Comparison of ENCODE assay signal across 24 cellular contexts in the genomic region with DNA sequence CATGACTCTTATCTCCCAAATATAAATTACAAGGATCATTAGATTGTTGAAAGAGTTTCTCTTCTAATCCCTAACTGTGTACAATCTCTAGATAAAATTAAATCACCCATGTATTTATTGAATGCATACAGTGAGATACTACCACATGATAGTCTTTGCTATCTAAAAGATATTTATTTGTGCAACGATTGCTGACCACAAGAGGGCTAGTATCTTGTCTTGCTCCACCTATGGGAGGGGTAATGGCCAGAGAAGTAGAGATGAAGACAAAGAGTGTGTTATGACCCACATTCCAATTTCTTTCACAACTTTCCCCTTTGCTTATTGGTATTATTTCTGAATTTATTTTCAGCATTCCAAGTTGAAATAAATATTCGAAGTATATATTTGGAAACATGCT. TPM values are rescaled to one million over a fixed set of nuclear protein-coding genes. Genes with fewer than 3 reads are reported as not detected.
"Had no signal": no experiment of that assay in that cellular context is flagged by ENCODE, and none has a peak within 500 bp of the region (broad histone marks: within the 10 kb centered on the region; RNA-seq: fewer than 3 reads in every experiment).

No MANE protein-coding gene starts in this region.

- H3K36me3 Mint-ChIP-seq: brain, naive B cell had no signal

- H3K4me1 ChIP-seq: esophagus muscularis mucosa, prostate gland, right atrium auricular region, tibial artery, uterus had no signal

- H3K36me3 ChIP-seq: esophagus muscularis mucosa, prostate gland, right atrium auricular region, tibial artery, uterus had no signal

- H3K9me3 Mint-ChIP-seq: activated naive CD4-positive, alpha-beta T cell treated with anti-CD3 and anti-CD28 coated beads, Interleukin-2, amount 10 ng/mL, durations not matched to agents 7 days and 5 days; activated naive CD8-positive, alpha-beta T cell treated with anti-CD3 and anti-CD28 coated beads, Interleukin-2, amount 50 U/mL, for 24 hours; brain had no signal

- H3K9me3 ChIP-seq: esophagus muscularis mucosa, mucosa of descending colon, prostate gland, right atrium auricular region, tibial artery, uterus had no signal

- H3K27ac Mint-ChIP-seq: activated CD4-positive, alpha-beta memory T cell treated with anti-CD3 and anti-CD28 coated beads, Interleukin-2, amount 10 ng/mL, durations not matched to agents 7 days and 5 days; activated naive CD4-positive, alpha-beta T cell treated with anti-CD3 and anti-CD28 coated beads, Interleukin-2, amount 10 ng/mL, durations not matched to agents 7 days and 5 days; activated naive CD8-positive, alpha-beta T cell treated with anti-CD3 and anti-CD28 coated beads, Interleukin-2, amount 50 U/mL, for 24 hours; brain; naive B cell had no signal

- ATAC-seq: activated naive CD8-positive, alpha-beta T cell treated with anti-CD3 and anti-CD28 coated beads, Interleukin-2, amount 50 U/mL, for 24 hours; mucosa of descending colon; stimulated activated naive CD8-positive, alpha-beta T cell treated with anti-CD3 and anti-CD28 coated beads, Interleukin-15, Interleukin-2, amounts not matched to agents 100 U/mL and 50 U/mL, for 24 hours had no signal

- H3K27me3 ChIP-seq: right atrium auricular region, tibial artery, uterus had no signal

- DNase-seq: activated CD4-positive, alpha-beta memory T cell treated with anti-CD3 and anti-CD28 coated beads, Interleukin-2, amount 10 ng/mL, durations not matched to agents 7 days and 5 days; activated CD4-positive, alpha-beta T cell treated with anti-CD3 and anti-CD28 coated beads for 48 hours; activated CD4-positive, CD25-positive, alpha-beta regulatory T cell; activated effector memory CD4-positive, alpha-beta T cell treated with Interleukin-2 at 50 U/mL for 16 hours; activated naive CD4-positive, alpha-beta T cell treated with anti-CD3 and anti-CD28 coated beads, Interleukin-2, amount 10 ng/mL, durations not matched to agents 7 days and 5 days; activated naive CD8-positive, alpha-beta T cell treated with anti-CD3 and anti-CD28 coated beads, Interleukin-2, amount 50 U/mL, for 24 hours; activated T-cell treated with anti-CD3 and anti-CD28 coated beads, Interleukin-2, amount 50 U/mL, for 1 hour; anterior cingulate cortex; central memory CD4-positive, alpha-beta T cell; mesenchymal stem cell; mucosa of descending colon; naive B cell; stimulated activated CD4-positive, alpha-beta T cell treated with anti-CD3 and anti-CD28 coated beads, Interleukin-2, amount 100 ng/mL, for 24 hours; stimulated activated naive CD8-positive, alpha-beta T cell treated with anti-CD3 and anti-CD28 coated beads, Interleukin-15, Interleukin-2, amounts not matched to agents 100 U/mL and 50 U/mL, for 24 hours; substantia nigra; tibial artery; uterus had no signal

- H3K4me1 Mint-ChIP-seq: activated naive CD4-positive, alpha-beta T cell treated with anti-CD3 and anti-CD28 coated beads, Interleukin-2, amount 10 ng/mL, durations not matched to agents 7 days and 5 days; brain had no signal

- H3K4me3 ChIP-seq: coronary artery, esophagus muscularis mucosa, mucosa of descending colon, prostate gland, right atrium auricular region, tibial artery, uterus had no signal

- H3K4me3 Mint-ChIP-seq: activated CD4-positive, alpha-beta memory T cell treated with anti-CD3 and anti-CD28 coated beads, Interleukin-2, amount 10 ng/mL, durations not matched to agents 7 days and 5 days; activated naive CD4-positive, alpha-beta T cell treated with anti-CD3 and anti-CD28 coated beads, Interleukin-2, amount 10 ng/mL, durations not matched to agents 7 days and 5 days; activated naive CD8-positive, alpha-beta T cell treated with anti-CD3 and anti-CD28 coated beads, Interleukin-2, amount 50 U/mL, for 24 hours; brain; naive B cell had no signal

- H3K27me3 Mint-ChIP-seq: activated CD4-positive, alpha-beta memory T cell treated with anti-CD3 and anti-CD28 coated beads, Interleukin-2, amount 10 ng/mL, durations not matched to agents 7 days and 5 days; activated naive CD4-positive, alpha-beta T cell treated with anti-CD3 and anti-CD28 coated beads, Interleukin-2, amount 10 ng/mL, durations not matched to agents 7 days and 5 days had no signal

RNA-seq across cellular contexts. Expression of a gene that starts 13.7 kb away (rescaled TPM):
- total RNA-seq: endothelial cell of umbilical vein, osteocyte had no signal
